8 cellular contexts compared by ENCODE assay signal in the genomic region with DNA sequence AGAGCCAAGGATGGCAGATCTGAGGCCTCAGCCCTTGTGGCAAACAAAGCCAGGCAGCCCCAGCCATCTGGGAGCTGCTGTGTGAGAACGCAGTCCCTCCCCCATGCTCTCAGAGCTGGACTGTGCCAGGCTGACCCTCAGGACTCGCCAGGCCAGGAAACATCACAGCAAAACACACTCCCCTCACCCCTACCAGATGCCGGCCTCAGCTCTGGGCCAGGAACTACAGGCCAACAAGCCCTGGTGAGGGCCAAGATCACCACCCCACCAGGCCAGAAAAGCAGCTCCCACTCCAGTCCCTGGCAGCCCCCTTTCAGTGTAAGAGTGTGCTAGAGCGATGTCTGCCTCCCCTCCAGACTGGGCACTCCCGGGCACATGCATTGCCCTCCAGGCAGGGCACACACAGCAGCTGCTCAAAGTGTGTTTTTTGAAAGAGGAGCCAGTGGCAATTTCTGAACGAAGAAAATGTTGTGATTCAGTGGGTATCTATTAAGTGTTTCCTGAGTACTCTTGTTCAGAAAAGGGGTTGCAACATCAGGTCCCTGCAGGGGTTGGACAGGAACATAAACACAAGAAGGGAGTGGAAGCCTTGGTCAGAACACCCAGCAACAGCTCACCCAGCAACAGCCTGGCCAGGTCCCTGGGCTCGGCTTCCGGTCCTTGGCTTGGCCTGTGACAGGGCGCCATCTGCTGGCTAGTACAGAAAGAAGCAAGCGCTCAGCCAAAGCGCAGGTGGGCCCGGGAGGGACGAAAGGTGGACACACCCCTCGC. TPM values are rescaled to one million over a fixed set of nuclear protein-coding genes. Genes with fewer than 3 reads are reported as not detected.
DNase-seq lines count a peak whose midpoint lies in the region; ATAC-seq and TF ChIP-seq lines count a peak whose summit lies in the region.

No MANE protein-coding gene starts in this region.

- no peaks in the 10 kb centered on the region for H3K27me3 ChIP-seq in PC-9 (ENCODE audit: insufficient read depth, low read depth)
- H3K27me3 ChIP-seq in esophagus (ENCODE audit: control insufficient read depth in 1 of 2, insufficient read depth in 2 of 2, low read length in 2 of 2): no peaks in the 10 kb centered on the region

- H3K36me3 ChIP-seq in PC-9 (ENCODE audit: low read depth) (no peaks in the 10 kb centered on the region), esophagus (ENCODE audit: control insufficient read depth in 2 of 2, insufficient read depth in 2 of 2, low read length in 1 of 2) (no peaks in the 10 kb centered on the region)

- no peaks in the 10 kb centered on the region for H3K9me3 ChIP-seq in PC-9 (ENCODE audit: insufficient read depth, low read depth)
- no peaks in the 10 kb centered on the region for H3K9me3 ChIP-seq in esophagus (ENCODE audit: control insufficient read depth in 2 of 2, insufficient read depth in 1 of 2, low read depth in 1 of 2, low read length in 1 of 2)

- peak overlapping the region; percentile 70 for H3K4me2 ChIP-seq in PC-9

- intact Hi-C loops in PC-9 (cut with micrococcal nuclease; ENCODE audit: unreplicated experiment): loop anchor here (1.0 to 10.0 kb wide), 6 partner anchors 23 to 248 kb away; partner anchors contain the start of gene TYSND1

- CTCF ChIA-PET in PC-9 (lab: Charles Lee): interaction anchor here (0.6 to 3.3 kb wide), 20 partner anchors 9 to 1913 kb away, joined by 3 to 85 read pairs (median 4); partner anchors contain the start of genes EIF4EBP2 and TYSND1

- peaks cover 12% of the 10 kb centered on the region; the same call in 1 of the 2 replicates for H3F3A ChIP-seq in PC-9 (ENCODE audit: insufficient read depth, low read depth)

- POLR2A ChIA-PET in PC-9 (lab: Charles Lee; ENCODE audit: unreplicated experiment): interaction anchor here (0.6 to 1.6 kb wide), 5 partner anchors 9 to 449 kb away, joined by 3 to 14 read pairs (median 5); no protein-coding TSS in a partner anchor

- H3K9me2 ChIP-seq in PC-9 (ENCODE audit: insufficient read depth): no peaks in the 10 kb centered on the region

- no TSS peak for BruUV-seq in PC-9 (replicated peaks; lab: Mats Ljungman, UMichigan)

- DNase-seq in COLO668 (lab: John Stamatoyannopoulos, UW; ENCODE audit: unreplicated experiment) (peak; percentile 82), HuH-7.5 (ENCODE audit: low spot score) (peak; percentile 57), PC-9 (peak; percentile 94 to 98), myocyte (ENCODE audit: low read depth) (peak; percentile 87)
- DNase-seq in activated T-cell treated with anti-CD3 and anti-CD28 coated beads, Interleukin-2, amount 50 U/mL, for 1 hour: peak; percentile 82
- peak; percentile 71 to 74 for DNase-seq in stimulated activated CD8-positive, alpha-beta memory T cell treated with anti-CD3 and anti-CD28 coated beads, Interleukin-7, amount 100 ng/mL, for 1 hour (ENCODE audit: low read depth in 2 of 2)

- H3K27ac ChIP-seq in PC-9 (peak overlapping the region; percentile 83), esophagus (ENCODE audit: low read depth in 2 of 2, low read length in 1 of 2) (peak overlapping the region; percentile 75 to 84)

- ATAC-seq in GM21381 (IDR thresholded peaks at IDR 0.05; ENCODE audit: unreplicated experiment): peak; percentile 79

- peak overlapping the region; percentile 36 for H2AFZ ChIP-seq in PC-9

- WGBS in esophagus, 2 donors: 20 to 45% methylated on average over 14 of the region's 14 CpGs

- no peaks in the 10 kb centered on the region for H4K20me1 ChIP-seq in PC-9 (ENCODE audit: insufficient read depth)

- peak overlapping the region; percentile 31; the same call in 1 of the 2 replicates for H3K4me3 ChIP-seq in PC-9
- no peak overlapping the region for H3K4me3 ChIP-seq in esophagus (ENCODE audit: low read depth in 1 of 2, low read length in 2 of 2)

- peaks cover 9% of the 10 kb centered on the region for H3K79me2 ChIP-seq in PC-9 (ENCODE audit: low read depth)

- H3K4me1 ChIP-seq in PC-9 (replicated peaks; ENCODE audit: insufficient read depth) (peaks cover 22% of the 10 kb centered on the region), esophagus (ENCODE audit: control insufficient read depth in 2 of 2, insufficient read depth in 2 of 2, low read length in 1 of 2) (peaks cover 0 to 10% of the 10 kb centered on the region in 2 donors)

- peak; percentile 96 for TF ChIP-seq CTCF in PC-9 (conservative IDR thresholded peaks at IDR 0.05)

RNA-seq across cellular contexts. Expression of gene LRRC20, which starts 18.2 kb away (rescaled TPM):
- total RNA-seq in PC-9 (2021) (40.2 and 41.5 TPM in 2 replicates), myocyte (17.3 and 23.9 TPM in 2 replicates)
- polyA plus RNA-seq in esophagus: 10 to 100 TPM in 1 of 2 donors, 1 to 10 TPM in 1; 3.1 to 29.2 TPM
- polyA plus RNA-seq in myocyte (2012): 11.6 TPM

RNA-seq across cellular contexts. Expression of gene EIF4EBP2, which starts 39.8 kb away (rescaled TPM):
- total RNA-seq in PC-9 (2021) (57.4 and 80.3 TPM in 2 replicates), myocyte (70.7 and 75.3 TPM in 2 replicates)
- 10 to 100 TPM; 18.1 to 18.7 TPM for polyA plus RNA-seq in esophagus
- polyA plus RNA-seq in myocyte (2012): 40.0 TPM
